8 cellular contexts compared by ENCODE assay signal in genomic region chr19:19321143-19321577, GRCh38. TPM values are rescaled to one million over a fixed set of nuclear protein-coding genes. Genes with fewer than 3 reads are reported as not detected.
DNase-seq lines count a peak whose midpoint lies in the region; ATAC-seq, FAIRE-seq and TF ChIP-seq lines count a peak whose summit lies in the region.

No MANE protein-coding gene starts in this region.

- intact Hi-C loops in mucosa of descending colon (cut with DNase I, micrococcal nuclease) = no loop called here

- DNase-seq in BE2C = no peak
- peak; percentile 85 for DNase-seq in H7
- peak; percentile 15 for DNase-seq in RPMI7951 (ENCODE audit: low read depth)
- DNase-seq in mucosa of descending colon = peak in 1 of 3 donors; percentile 26
- DNase-seq in H54 (ENCODE audit: insufficient read length, low spot score) = no peak

- no peak for FAIRE-seq in H54 (lab: Jason Lieb, UNC)

- WGBS in ectodermal cell, 2 experiments = 1 to 2% methylated on average over 33 of the region's 33 CpGs

- H3K27me3 ChIP-seq in BE2C = no peaks in the 10 kb centered on the region
- H3K27me3 ChIP-seq in H7 (ENCODE audit: control insufficient read depth, insufficient read depth, low read length) = no peaks in the 10 kb centered on the region
- no peaks in the 10 kb centered on the region for H3K27me3 ChIP-seq in ectodermal cell (ENCODE audit: control insufficient read depth, insufficient read depth, low read length, poor library complexity, severe bottlenecking)

- H3K36me3 ChIP-seq in BE2C = peaks cover 29% of the 10 kb centered on the region
- peaks cover 8% of the 10 kb centered on the region for H3K36me3 ChIP-seq in H7 (replicated peaks; ENCODE audit: control insufficient read depth, insufficient read depth, low read length)
- H3K36me3 ChIP-seq in ectodermal cell (ENCODE audit: control insufficient read depth, insufficient read depth, low read length) = peaks cover 22% of the 10 kb centered on the region
- H3K36me3 ChIP-seq in mucosa of descending colon (ENCODE audit: low read depth) = peaks cover 6% of the 10 kb centered on the region

- peak overlapping the region; percentile 96 for H3K27ac ChIP-seq in ectodermal cell (ENCODE audit: insufficient read depth, low read depth, low read length, poor library complexity, severe bottlenecking)

- H3K4me3 ChIP-seq in BE2C (ENCODE audit: low read depth, low read length) (peak overlapping the region; percentile 99), H7 (ENCODE audit: insufficient read depth, low read depth, low read length) (peak overlapping the region; percentile 98), ectodermal cell (ENCODE audit: insufficient read depth, low read depth, low read length) (peak overlapping the region; percentile 69), mucosa of descending colon (peak overlapping the region; percentile 99)

- no peaks in the 10 kb centered on the region for H3K4me1 ChIP-seq in BE2C
- peaks cover 6% of the 10 kb centered on the region for H3K4me1 ChIP-seq in ectodermal cell (ENCODE audit: control insufficient read depth, insufficient read depth, low read length)
- peaks cover 16% of the 10 kb centered on the region for H3K4me1 ChIP-seq in mucosa of descending colon (ENCODE audit: low read depth)

- ATAC-seq in mucosa of descending colon (no peak), GM18858 (IDR thresholded peaks at IDR 0.05; ENCODE audit: unreplicated experiment) (no peak), GM19395 (IDR thresholded peaks at IDR 0.05; ENCODE audit: unreplicated experiment) (no peak)

- no peak for TF ChIP-seq CTCF in BE2C (IDR thresholded peaks at IDR 0.05; ENCODE audit: low read depth, low read length)
- no peak for TF ChIP-seq CTCF in mucosa of descending colon (IDR thresholded peaks at IDR 0.05)

- TF ChIP-seq POLR2A in H54 (IDR thresholded peaks at IDR 0.05; ENCODE audit: low read depth, low read length) = no peak

- H3K9me3 ChIP-seq in BE2C (no peaks in the 10 kb centered on the region), ectodermal cell (ENCODE audit: control insufficient read depth, low read length) (no peaks in the 10 kb centered on the region), mucosa of descending colon (no peaks in the 10 kb centered on the region)

RNA-seq across cellular contexts. Expression of gene MAU2, which starts 0.5 kb away (rescaled TPM):
- 97.4 TPM for polyA plus RNA-seq in BE2C (2012; ENCODE audit: insufficient read depth, insufficient read length, low read depth)
- total RNA-seq in H7 (2014; rRNA removed; shearing (Covaris generic)) = 39.9 and 43.3 TPM in 2 replicates
- 15.6 and 22.6 TPM in 2 replicates for total RNA-seq in RPMI7951 (2014; rRNA removed; shearing (Covaris generic))
- 45.2 TPM for polyA plus RNA-seq in ectodermal cell (2013, experiment 1 of 4)
- 48.8 TPM for polyA plus RNA-seq in ectodermal cell (2013, experiment 2 of 4)
- polyA plus RNA-seq in ectodermal cell (2013, experiment 3 of 4) = 36.3 TPM
- polyA plus RNA-seq in ectodermal cell (2013, experiment 4 of 4) = 38.6 TPM
- total RNA-seq in mucosa of descending colon = 10 to 100 TPM; 49.8 to 71.1 (median 70.6) TPM

RNA-seq across cellular contexts. Expression of gene SUGP1, which starts 0.9 kb away (rescaled TPM):
- polyA plus RNA-seq in BE2C (2012; ENCODE audit: insufficient read depth, insufficient read length, low read depth) = 91.6 TPM
- total RNA-seq in H7 (2014; rRNA removed; shearing (Covaris generic)) = 43.7 and 44.4 TPM in 2 replicates
- 11.7 and 29.3 TPM in 2 replicates for total RNA-seq in RPMI7951 (2014; rRNA removed; shearing (Covaris generic))
- 87.3 TPM for polyA plus RNA-seq in ectodermal cell (2013, experiment 1 of 4)
- polyA plus RNA-seq in ectodermal cell (2013, experiment 2 of 4) = 84.6 TPM
- polyA plus RNA-seq in ectodermal cell (2013, experiment 3 of 4) = 65.2 TPM
- polyA plus RNA-seq in ectodermal cell (2013, experiment 4 of 4) = 71.9 TPM
- 10 to 100 TPM; 41.0 to 46.7 (median 45.9) TPM for total RNA-seq in mucosa of descending colon

RNA-seq across cellular contexts. Expression of gene TM6SF2, which starts 48.1 kb away (rescaled TPM):
- polyA plus RNA-seq in BE2C (2012; ENCODE audit: insufficient read depth, insufficient read length, low read depth) = 1.9 TPM
- 0.52 and 1.4 TPM in 2 replicates for total RNA-seq in H7 (2014; rRNA removed; shearing (Covaris generic))
- total RNA-seq in RPMI7951 (2014; rRNA removed; shearing (Covaris generic)) = 0.29 TPM in 1 of 2 replicates, not detected in the other
- 8.0 TPM for polyA plus RNA-seq in ectodermal cell (2013, experiment 1 of 4)
- 6.2 TPM for polyA plus RNA-seq in ectodermal cell (2013, experiment 2 of 4)
- 8.7 TPM for polyA plus RNA-seq in ectodermal cell (2013, experiment 3 of 4)
- 8.7 TPM for polyA plus RNA-seq in ectodermal cell (2013, experiment 4 of 4)
- 1 to 10 TPM; 4.5 to 9.6 (median 6.4) TPM for total RNA-seq in mucosa of descending colon

Comparison
In these comparisons a context has a peak if more than half of its experiments do, and no peak if none do; other contexts are left out.
1. DNase-seq: peak in H7 (single experiment) and RPMI7951 (single experiment); none in BE2C (single experiment) and H54 (single experiment).
2. Peak in every context shown above with its lines, with median percentiles within 50 percentile points of each other: H3K4me3 ChIP-seq.